ENCODE assay signal across 19 cellular contexts in genomic region chr17:17964710-17965109, GRCh38.
"Had no signal": no experiment of that assay in that cellular context is flagged by ENCODE, and none has a peak within 500 bp of the region (broad histone marks: within the 10 kb centered on the region; RNA-seq: fewer than 3 reads in every experiment).

No MANE protein-coding gene starts in this region.

- H3K27ac Mint-ChIP-seq: neural progenitor cell; progenitor cell of endocrine pancreas; stimulated activated naive CD8-positive, alpha-beta T cell treated with anti-CD3 and anti-CD28 coated beads, Interleukin-15, Interleukin-2, amounts not matched to agents 100 ng/mL and 50 ng/mL, for 24 hours had no signal

- H3K27me3 Mint-ChIP-seq: progenitor cell of endocrine pancreas; stimulated activated naive CD8-positive, alpha-beta T cell treated with anti-CD3 and anti-CD28 coated beads, Interleukin-15, Interleukin-2, amounts not matched to agents 100 ng/mL and 50 ng/mL, for 24 hours had no signal

- H3K4me3 Mint-ChIP-seq: natural killer cell; neural progenitor cell; stimulated activated effector memory CD8-positive, alpha-beta T cell treated with anti-CD3 and anti-CD28 coated beads, Interleukin-12 subunit alpha, Interleukin-12 subunit beta, amount 100 ng/mL, for 72 hours; stimulated activated naive CD8-positive, alpha-beta T cell treated with anti-CD3 and anti-CD28 coated beads, Interleukin-15, Interleukin-2, amounts not matched to agents 100 ng/mL and 50 ng/mL, for 24 hours had no signal

- H3K9me3 Mint-ChIP-seq: natural killer cell; neural progenitor cell; stimulated activated effector memory CD8-positive, alpha-beta T cell treated with anti-CD3 and anti-CD28 coated beads, Interleukin-12 subunit alpha, Interleukin-12 subunit beta, amount 100 ng/mL, for 72 hours; stimulated activated naive CD8-positive, alpha-beta T cell treated with anti-CD3 and anti-CD28 coated beads, Interleukin-15, Interleukin-2, amounts not matched to agents 100 ng/mL and 50 ng/mL, for 24 hours had no signal

- H3K9me3 ChIP-seq: pancreas, right lobe of liver, tibial artery, upper lobe of right lung, vagina had no signal

- ATAC-seq: left colon; natural killer cell; pancreas; right lobe of liver; stimulated activated effector memory CD8-positive, alpha-beta T cell treated with anti-CD3 and anti-CD28 coated beads, Interleukin-12 subunit alpha, Interleukin-12 subunit beta, amount 100 ng/mL, for 72 hours; upper lobe of right lung had no signal

- H3K36me3 Mint-ChIP-seq: natural killer cell had no signal

- DNase-seq: cortex of kidney; dorsolateral prefrontal cortex; effector CD8-positive, alpha-beta T cell; foreskin melanocyte; left colon; mammary epithelial cell; natural killer cell; nucleus accumbens; pancreas; right lobe of liver; stimulated activated CD4-positive, alpha-beta T cell treated with anti-CD3 and anti-CD28 coated beads, Interleukin-4, amount 100 ng/mL, for 1 hour; stimulated activated CD8-positive, alpha-beta memory T cell treated with anti-CD3 and anti-CD28 coated beads, Interleukin-4, amount 100 ng/mL, for 48 hours; tibial artery; upper lobe of right lung had no signal
